Comparison of ENCODE assay signal across 8 cellular contexts in genomic region chr7:73718905-73719805, GRCh38. TPM values are rescaled to one million over a fixed set of nuclear protein-coding genes. Genes with fewer than 3 reads are reported as not detected.
DNase-seq lines count a peak whose midpoint lies in the region; ATAC-seq and TF ChIP-seq lines count a peak whose summit lies in the region.

TSS of gene STX1A (minus strand) at chr7:73719669. CDS start at chr7:73719631, 38 bp downstream.

- H3K36me3 ChIP-seq in colonic mucosa (no peaks in the 10 kb centered on the region), left lung (no peaks in the 10 kb centered on the region)

- ATAC-seq in left lung (peak; percentile 84), HG03196 (IDR thresholded peaks at IDR 0.05; ENCODE audit: unreplicated experiment) (no peak)

- H3K27ac ChIP-seq in colonic mucosa (no peak within 1 kb of the TSS), left lung (no peak within 1 kb of the TSS)

- intact Hi-C loops in colonic mucosa (cut with DNase I) = no loop called here
- intact Hi-C loops in left lung (cut with DNase I) = no loop called here

- H3K4me1 ChIP-seq in colonic mucosa (peaks cover 16% of the 10 kb centered on the region), left lung (peaks cover 10 to 46% of the 10 kb centered on the region in 2 donors)

- no peaks in the 10 kb centered on the region for H3K9me3 ChIP-seq in colonic mucosa
- H3K9me3 ChIP-seq in left lung = no peaks in the 10 kb centered on the region

- H3K27me3 ChIP-seq in colonic mucosa (no peaks in the 10 kb centered on the region), left lung (peaks cover 0 to 68% of the 10 kb centered on the region in 2 donors)

- no peak for DNase-seq in HFF-Myc (ENCODE audit: extremely low read depth, low read depth)
- peak; percentile 9 for DNase-seq in NCI-H1417 treated with DMSO at 0.1 percent for 48 hours (lab: John Stamatoyannopoulos, UW)
- DNase-seq in activated CD4-positive, alpha-beta T cell treated with anti-CD3 and anti-CD28 coated beads for 4 hours = peak; percentile 63 to 69
- DNase-seq in colonic mucosa = peak; percentile 68
- peak; percentile 73 to 94 for DNase-seq in left lung
- peak; percentile 70 for DNase-seq in stimulated activated CD4-positive, alpha-beta T cell treated with anti-CD3 and anti-CD28 coated beads, Interleukin-4, amount 100 ng/mL, for 24 hours

- H3K4me3 ChIP-seq in GM12875 (ENCODE audit: low read depth, low read length) = peak within 1 kb of the TSS; percentile 79
- H3K4me3 ChIP-seq in HFF-Myc (replicated peaks; ENCODE audit: low read depth, low read length) = peak within 1 kb of the TSS; percentile 61
- peak within 1 kb of the TSS; percentile 85 for H3K4me3 ChIP-seq in colonic mucosa
- H3K4me3 ChIP-seq in left lung = peak within 1 kb of the TSS; percentile 82 to 97

- peak within 1 kb of the TSS; percentile 61 to 84 for H3K9ac ChIP-seq in colonic mucosa (ENCODE audit: low read depth in 2 of 2, low read length in 2 of 2)

- no peak for TF ChIP-seq CTCF in GM12875 (IDR thresholded peaks at IDR 0.05; ENCODE audit: borderline replicate concordance, insufficient read depth, low read depth, low read length)
- TF ChIP-seq CTCF in HFF-Myc (IDR thresholded peaks at IDR 0.05; ENCODE audit: low read depth, low read length, missing control alignments) = no peak
- no peak for TF ChIP-seq CTCF in colonic mucosa (IDR thresholded peaks at IDR 0.05)
- TF ChIP-seq CTCF in left lung (IDR thresholded peaks at IDR 0.05) = no peak

RNA-seq across cellular contexts. Expression of gene STX1A, which starts in this region (rescaled TPM):
- total RNA-seq in colonic mucosa = 1 to 10 TPM; 7.0 to 7.2 TPM
- 1 to 10 TPM; 5.4 to 6.9 TPM for total RNA-seq in left lung
